1 cellular context compared by ENCODE assay signal in the genomic region with DNA sequence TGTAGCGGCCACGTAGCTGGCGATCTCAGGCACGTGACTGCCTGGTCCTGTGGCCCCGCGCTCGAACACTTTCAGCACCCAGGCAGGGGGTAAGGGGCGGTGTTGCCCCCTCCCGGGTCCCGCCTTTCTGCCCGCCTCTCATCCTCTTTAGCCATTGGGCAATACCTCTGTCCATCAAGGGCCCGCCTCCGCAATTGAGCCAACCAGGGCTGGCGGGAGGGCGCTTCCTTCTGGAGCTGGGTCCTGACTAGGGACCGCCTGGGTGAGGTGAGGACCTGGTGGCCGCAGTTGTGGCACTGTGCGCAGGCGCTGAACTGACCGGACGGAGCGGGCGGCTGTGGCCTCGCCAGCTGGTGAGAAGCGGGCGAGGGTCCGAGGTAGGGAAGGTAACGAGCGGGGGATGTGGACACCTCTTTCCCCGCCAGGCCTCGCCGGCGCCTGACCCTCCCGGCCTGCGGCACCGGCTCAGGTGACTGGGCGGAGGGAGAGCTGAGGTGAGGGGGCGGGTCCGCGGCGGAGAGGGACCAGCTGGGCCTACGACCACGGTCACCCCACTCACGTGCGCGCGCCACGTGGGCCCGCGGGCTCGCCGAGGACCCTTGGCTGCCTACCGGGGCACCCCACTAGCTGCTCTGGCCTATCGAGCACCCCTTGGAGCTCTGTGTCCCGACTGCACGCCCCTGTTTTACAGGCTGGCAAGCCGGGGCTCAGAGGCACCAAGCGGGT.
A peak's percentile ranks its signal among the peaks of the same experiment; 100 is the strongest.
TF ChIP-seq lines count a peak whose summit lies in the region.

A gene with protein sequence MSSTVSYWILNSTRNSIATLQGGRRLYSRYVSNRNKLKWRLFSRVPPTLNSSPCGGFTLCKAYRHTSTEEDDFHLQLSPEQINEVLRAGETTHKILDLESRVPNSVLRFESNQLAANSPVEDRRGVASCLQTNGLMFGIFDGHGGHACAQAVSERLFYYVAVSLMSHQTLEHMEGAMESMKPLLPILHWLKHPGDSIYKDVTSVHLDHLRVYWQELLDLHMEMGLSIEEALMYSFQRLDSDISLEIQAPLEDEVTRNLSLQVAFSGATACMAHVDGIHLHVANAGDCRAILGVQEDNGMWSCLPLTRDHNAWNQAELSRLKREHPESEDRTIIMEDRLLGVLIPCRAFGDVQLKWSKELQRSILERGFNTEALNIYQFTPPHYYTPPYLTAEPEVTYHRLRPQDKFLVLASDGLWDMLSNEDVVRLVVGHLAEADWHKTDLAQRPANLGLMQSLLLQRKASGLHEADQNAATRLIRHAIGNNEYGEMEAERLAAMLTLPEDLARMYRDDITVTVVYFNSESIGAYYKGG (plus strand): TSS at position 228 of the 726 bp plus-strand sequence. CDS start 3,770 bp downstream, outside the sequence.

TF ChIP-seq in K562, 482 proteins besides CTCF, POLR2A, EP300 and RAD21 (continued from another document and continues in another):
- TF ChIP-seq, protein P1, sequence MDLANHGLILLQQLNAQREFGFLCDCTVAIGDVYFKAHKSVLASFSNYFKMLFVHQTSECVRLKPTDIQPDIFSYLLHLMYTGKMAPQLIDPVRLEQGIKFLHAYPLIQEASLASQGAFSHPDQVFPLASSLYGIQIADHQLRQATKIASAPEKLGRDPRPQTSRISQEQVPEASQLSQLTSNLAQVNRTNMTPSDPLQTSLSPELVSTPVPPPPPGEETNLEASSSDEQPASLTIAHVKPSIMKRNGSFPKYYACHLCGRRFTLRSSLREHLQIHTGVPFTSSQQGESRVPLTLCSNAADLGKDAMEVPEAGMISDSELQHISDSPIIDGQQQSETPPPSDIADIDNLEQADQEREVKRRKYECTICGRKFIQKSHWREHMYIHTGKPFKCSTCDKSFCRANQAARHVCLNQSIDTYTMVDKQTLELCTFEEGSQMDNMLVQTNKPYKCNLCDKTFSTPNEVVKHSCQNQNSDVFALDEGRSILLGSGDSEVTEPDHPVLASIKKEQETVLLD (IDR thresholded peaks at IDR 0.05): peak; percentile 27; the same call in 1 of the 2 replicates
- no peak for TF ChIP-seq RBM17 (IDR thresholded peaks at IDR 0.05; ENCODE audit: borderline replicate concordance, low read depth, low read length)
- TF ChIP-seq MTF1 (CRISPR knock-in tag; IDR thresholded peaks at IDR 0.05; ENCODE audit: borderline replicate concordance): no peak
- TF ChIP-seq ZNF75A (CRISPR knock-in tag; IDR thresholded peaks at IDR 0.05): no peak
- no peak for TF ChIP-seq ARHGAP35 (IDR thresholded peaks at IDR 0.05; ENCODE audit: partially characterized antibody)
- TF ChIP-seq, protein P2, sequence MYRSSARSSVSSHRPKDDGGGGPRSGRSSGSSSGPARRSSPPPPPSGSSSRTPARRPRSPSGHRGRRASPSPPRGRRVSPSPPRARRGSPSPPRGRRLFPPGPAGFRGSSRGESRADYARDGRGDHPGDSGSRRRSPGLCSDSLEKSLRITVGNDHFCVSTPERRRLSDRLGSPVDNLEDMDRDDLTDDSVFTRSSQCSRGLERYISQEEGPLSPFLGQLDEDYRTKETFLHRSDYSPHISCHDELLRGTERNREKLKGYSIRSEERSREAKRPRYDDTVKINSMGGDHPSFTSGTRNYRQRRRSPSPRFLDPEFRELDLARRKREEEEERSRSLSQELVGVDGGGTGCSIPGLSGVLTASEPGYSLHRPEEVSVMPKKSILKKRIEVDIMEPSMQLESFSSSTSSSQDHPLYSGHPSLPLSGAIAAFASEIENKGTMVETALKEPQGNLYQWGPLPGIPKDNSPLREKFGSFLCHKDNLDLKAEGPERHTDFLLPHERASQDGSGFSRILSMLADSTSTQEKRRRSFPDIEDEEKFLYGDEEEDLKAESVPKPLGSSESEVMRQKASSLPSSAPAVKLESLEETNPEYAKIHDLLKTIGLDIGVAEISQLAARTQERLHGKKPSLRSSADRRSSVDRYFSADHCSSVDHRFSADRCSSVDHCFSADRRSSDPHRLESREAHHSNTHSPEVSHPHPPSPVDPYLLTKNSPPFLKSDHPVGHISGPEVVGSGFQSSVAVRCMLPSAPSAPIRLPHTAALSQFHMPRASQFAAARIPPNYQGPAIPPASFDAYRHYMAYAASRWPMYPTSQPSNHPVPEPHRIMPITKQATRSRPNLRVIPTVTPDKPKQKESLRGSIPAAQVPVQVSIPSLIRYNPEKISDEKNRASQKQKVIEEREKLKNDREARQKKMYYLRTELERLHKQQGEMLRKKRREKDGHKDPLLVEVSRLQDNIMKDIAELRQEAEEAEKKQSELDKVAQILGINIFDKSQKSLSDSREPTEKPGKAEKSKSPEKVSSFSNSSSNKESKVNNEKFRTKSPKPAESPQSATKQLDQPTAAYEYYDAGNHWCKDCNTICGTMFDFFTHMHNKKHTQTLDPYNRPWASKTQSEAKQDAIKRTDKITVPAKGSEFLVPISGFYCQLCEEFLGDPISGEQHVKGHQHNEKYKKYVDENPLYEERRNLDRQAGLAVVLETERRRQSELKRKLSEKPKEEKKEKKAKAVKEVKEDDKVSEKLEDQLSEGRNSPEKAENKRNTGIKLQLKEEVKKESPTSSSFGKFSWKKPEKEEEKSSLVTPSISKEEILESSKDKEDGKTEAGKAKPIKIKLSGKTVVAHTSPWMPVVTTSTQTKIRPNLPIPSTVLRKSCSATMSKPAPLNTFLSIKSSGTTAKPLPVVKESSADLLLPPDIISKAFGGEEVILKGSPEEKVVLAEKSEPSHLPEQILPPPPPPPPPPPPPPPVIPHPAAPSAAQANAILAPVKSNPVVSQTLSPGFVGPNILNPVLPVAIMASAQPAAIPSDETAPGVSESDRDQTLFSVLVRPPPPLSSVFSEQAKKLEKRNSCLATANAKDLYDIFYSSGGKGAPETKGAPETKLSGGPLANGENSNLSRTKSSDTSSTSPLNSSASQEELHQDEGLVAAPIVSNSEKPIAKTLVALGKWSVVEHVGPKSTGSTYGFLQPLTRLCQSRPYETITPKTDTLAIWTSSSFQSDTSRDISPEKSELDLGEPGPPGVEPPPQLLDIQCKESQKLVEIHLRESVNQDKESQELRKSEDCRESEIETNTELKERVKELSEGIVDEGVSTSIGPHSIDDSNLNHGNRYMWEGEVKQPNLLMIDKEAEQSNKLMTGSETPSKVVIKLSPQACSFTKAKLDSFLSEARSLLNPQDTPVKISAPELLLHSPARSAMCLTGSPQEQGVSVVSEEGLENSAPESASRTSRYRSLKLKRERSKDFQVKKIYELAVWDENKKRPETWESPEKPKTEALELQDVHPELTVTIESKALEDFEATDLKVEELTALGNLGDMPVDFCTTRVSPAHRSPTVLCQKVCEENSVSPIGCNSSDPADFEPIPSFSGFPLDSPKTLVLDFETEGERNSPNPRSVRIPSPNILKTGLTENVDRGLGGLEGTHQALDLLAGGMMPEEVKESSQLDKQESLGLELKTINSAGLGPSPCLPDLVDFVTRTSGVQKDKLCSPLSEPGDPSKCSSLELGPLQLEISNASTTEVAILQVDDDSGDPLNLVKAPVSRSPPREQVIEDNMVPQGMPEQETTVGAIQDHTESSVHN (IDR thresholded peaks at IDR 0.05; ENCODE audit: borderline replicate concordance in 1 of 2, low read depth in 1 of 2): peak in 1 of 2 experiments; percentile 19; a peak in 1 of 4 replicates
- TF ChIP-seq RCOR1 (IDR thresholded peaks at IDR 0.05; ENCODE audit: borderline replicate concordance in 1 of 2, low read depth in 2 of 2, low read length in 2 of 2): no peak
- no peak for TF ChIP-seq ZNF561 (CRISPR knock-in tag; conservative IDR thresholded peaks at IDR 0.05)
- TF ChIP-seq ZNF696 (CRISPR knock-in tag; conservative IDR thresholded peaks at IDR 0.05): no peak
- no peak for TF ChIP-seq TSC22D4 (tag; IDR thresholded peaks at IDR 0.05)
- peak; percentile 92 for TF ChIP-seq SP2 (IDR thresholded peaks at IDR 0.05; ENCODE audit: extremely low read depth, low read depth, low read length, poor library complexity, severe bottlenecking)
- TF ChIP-seq, protein P3, sequence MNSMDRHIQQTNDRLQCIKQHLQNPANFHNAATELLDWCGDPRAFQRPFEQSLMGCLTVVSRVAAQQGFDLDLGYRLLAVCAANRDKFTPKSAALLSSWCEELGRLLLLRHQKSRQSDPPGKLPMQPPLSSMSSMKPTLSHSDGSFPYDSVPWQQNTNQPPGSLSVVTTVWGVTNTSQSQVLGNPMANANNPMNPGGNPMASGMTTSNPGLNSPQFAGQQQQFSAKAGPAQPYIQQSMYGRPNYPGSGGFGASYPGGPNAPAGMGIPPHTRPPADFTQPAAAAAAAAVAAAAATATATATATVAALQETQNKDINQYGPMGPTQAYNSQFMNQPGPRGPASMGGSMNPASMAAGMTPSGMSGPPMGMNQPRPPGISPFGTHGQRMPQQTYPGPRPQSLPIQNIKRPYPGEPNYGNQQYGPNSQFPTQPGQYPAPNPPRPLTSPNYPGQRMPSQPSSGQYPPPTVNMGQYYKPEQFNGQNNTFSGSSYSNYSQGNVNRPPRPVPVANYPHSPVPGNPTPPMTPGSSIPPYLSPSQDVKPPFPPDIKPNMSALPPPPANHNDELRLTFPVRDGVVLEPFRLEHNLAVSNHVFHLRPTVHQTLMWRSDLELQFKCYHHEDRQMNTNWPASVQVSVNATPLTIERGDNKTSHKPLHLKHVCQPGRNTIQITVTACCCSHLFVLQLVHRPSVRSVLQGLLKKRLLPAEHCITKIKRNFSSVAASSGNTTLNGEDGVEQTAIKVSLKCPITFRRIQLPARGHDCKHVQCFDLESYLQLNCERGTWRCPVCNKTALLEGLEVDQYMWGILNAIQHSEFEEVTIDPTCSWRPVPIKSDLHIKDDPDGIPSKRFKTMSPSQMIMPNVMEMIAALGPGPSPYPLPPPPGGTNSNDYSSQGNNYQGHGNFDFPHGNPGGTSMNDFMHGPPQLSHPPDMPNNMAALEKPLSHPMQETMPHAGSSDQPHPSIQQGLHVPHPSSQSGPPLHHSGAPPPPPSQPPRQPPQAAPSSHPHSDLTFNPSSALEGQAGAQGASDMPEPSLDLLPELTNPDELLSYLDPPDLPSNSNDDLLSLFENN (IDR thresholded peaks at IDR 0.05; ENCODE audit: low read depth in 2 of 2, low read length in 2 of 2): no peak
- no peak for TF ChIP-seq BACH1 (tag; IDR thresholded peaks at IDR 0.05)
- TF ChIP-seq, protein P4, sequence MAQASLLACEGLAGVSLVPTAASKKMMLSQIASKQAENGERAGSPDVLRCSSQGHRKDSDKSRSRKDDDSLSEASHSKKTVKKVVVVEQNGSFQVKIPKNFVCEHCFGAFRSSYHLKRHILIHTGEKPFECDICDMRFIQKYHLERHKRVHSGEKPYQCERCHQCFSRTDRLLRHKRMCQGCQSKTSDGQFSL (CRISPR knock-in tag; IDR thresholded peaks at IDR 0.05): 0 out of 2 replicates have a peak, but pooled peaks have one; percentile 44
- TF ChIP-seq, protein P4 (tag; IDR thresholded peaks at IDR 0.05): no peak
- TF ChIP-seq TRIM24 (IDR thresholded peaks at IDR 0.05): 0 out of 4 replicates have a peak, but pooled peaks of 1 of the 2 experiments have one; percentile 19
- TF ChIP-seq, protein P5, sequence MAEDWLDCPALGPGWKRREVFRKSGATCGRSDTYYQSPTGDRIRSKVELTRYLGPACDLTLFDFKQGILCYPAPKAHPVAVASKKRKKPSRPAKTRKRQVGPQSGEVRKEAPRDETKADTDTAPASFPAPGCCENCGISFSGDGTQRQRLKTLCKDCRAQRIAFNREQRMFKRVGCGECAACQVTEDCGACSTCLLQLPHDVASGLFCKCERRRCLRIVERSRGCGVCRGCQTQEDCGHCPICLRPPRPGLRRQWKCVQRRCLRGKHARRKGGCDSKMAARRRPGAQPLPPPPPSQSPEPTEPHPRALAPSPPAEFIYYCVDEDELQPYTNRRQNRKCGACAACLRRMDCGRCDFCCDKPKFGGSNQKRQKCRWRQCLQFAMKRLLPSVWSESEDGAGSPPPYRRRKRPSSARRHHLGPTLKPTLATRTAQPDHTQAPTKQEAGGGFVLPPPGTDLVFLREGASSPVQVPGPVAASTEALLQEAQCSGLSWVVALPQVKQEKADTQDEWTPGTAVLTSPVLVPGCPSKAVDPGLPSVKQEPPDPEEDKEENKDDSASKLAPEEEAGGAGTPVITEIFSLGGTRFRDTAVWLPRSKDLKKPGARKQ (CRISPR knock-in tag; IDR thresholded peaks at IDR 0.05): no peak
- TF ChIP-seq SPI1 (IDR thresholded peaks at IDR 0.05; ENCODE audit: borderline replicate concordance, low read depth, low read length): 0 out of 2 replicates have a peak, but pooled peaks have one; percentile 4
- TF ChIP-seq, protein P6, sequence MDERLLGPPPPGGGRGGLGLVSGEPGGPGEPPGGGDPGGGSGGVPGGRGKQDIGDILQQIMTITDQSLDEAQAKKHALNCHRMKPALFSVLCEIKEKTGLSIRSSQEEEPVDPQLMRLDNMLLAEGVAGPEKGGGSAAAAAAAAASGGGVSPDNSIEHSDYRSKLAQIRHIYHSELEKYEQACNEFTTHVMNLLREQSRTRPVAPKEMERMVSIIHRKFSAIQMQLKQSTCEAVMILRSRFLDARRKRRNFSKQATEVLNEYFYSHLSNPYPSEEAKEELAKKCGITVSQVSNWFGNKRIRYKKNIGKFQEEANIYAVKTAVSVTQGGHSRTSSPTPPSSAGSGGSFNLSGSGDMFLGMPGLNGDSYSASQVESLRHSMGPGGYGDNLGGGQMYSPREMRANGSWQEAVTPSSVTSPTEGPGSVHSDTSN (CRISPR knock-in tag; IDR thresholded peaks at IDR 0.05; ENCODE audit: low read depth): peak; percentile 98
- TF ChIP-seq, protein P6 (tag; conservative IDR thresholded peaks at IDR 0.05; ENCODE audit: low read depth): peak; percentile 99
- no peak for TF ChIP-seq ZNF76 (CRISPR knock-in tag; IDR thresholded peaks at IDR 0.05; ENCODE audit: borderline replicate concordance)
- no peak for TF ChIP-seq ZNF124 (CRISPR knock-in tag; IDR thresholded peaks at IDR 0.05)
- TF ChIP-seq ZNF133 (CRISPR knock-in tag; IDR thresholded peaks at IDR 0.05): no peak
- TF ChIP-seq, protein P7, sequence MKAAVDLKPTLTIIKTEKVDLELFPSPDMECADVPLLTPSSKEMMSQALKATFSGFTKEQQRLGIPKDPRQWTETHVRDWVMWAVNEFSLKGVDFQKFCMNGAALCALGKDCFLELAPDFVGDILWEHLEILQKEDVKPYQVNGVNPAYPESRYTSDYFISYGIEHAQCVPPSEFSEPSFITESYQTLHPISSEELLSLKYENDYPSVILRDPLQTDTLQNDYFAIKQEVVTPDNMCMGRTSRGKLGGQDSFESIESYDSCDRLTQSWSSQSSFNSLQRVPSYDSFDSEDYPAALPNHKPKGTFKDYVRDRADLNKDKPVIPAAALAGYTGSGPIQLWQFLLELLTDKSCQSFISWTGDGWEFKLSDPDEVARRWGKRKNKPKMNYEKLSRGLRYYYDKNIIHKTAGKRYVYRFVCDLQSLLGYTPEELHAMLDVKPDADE (conservative IDR thresholded peaks at IDR 0.05; ENCODE audit: control insufficient read depth, low read depth, low read length): peak; percentile 63; the same call in 1 of the 2 replicates
- TF ChIP-seq SIRT6 (IDR thresholded peaks at IDR 0.05; ENCODE audit: low read depth, low read length): no peak
- TF ChIP-seq HDAC6 (IDR thresholded peaks at IDR 0.05; ENCODE audit: low read depth, low read length): no peak
- peak; percentile 82 for TF ChIP-seq SAP30 (IDR thresholded peaks at IDR 0.05; ENCODE audit: borderline replicate concordance, insufficient read depth, low read depth, low read length, poor library complexity, severe bottlenecking)
- TF ChIP-seq ZBTB1 (CRISPR knock-in tag; IDR thresholded peaks at IDR 0.05; ENCODE audit: borderline replicate concordance, low read depth): no peak
